1 cellular context compared by ENCODE assay signal in genomic region chr9:98182889-98183599, GRCh38.
TF ChIP-seq lines count a peak whose summit lies in the region.

No MANE protein-coding gene starts in this region.

TF ChIP-seq in H1, 55 proteins besides CTCF, POLR2A, EP300 and RAD21 (continued from another document):
- TF ChIP-seq NRF1 (IDR thresholded peaks at IDR 0.05; ENCODE audit: low read depth, low read length) (no peak), SP1 (IDR thresholded peaks at IDR 0.05; ENCODE audit: low read depth, low read length) (no peak)
TF ChIP-seq in H1: peak in this region for 0.
